14 cellular contexts compared by ENCODE assay signal in genomic region chr4:3645711-3646221, GRCh38.
"Had no signal": no experiment of that assay in that cellular context is flagged by ENCODE, and none has a peak within 500 bp of the region (broad histone marks: within the 10 kb centered on the region; RNA-seq: fewer than 3 reads in every experiment).

No MANE protein-coding gene starts in this region.

- H3K36me3 ChIP-seq: ascending aorta, esophagus squamous epithelium had no signal

- ATAC-seq: activated T-cell treated with anti-CD3 and anti-CD28 coated beads, Interleukin-2, amount 50 U/mL, for 72 hours; left colon; naive thymus-derived CD8-positive, alpha-beta T cell; T-cell had no signal

- H3K4me1 Mint-ChIP-seq: activated CD4-positive, alpha-beta memory T cell treated with anti-CD3 and anti-CD28 coated beads, Interleukin-2, amount 10 ng/mL, durations not matched to agents 7 days and 5 days; activated naive CD8-positive, alpha-beta T cell treated with anti-CD3 and anti-CD28 coated beads, Interleukin-2, amount 10 ng/mL, durations not matched to agents 7 days and 5 days; naive thymus-derived CD8-positive, alpha-beta T cell; T-cell had no signal

- DNase-seq: activated CD4-positive, alpha-beta memory T cell treated with anti-CD3 and anti-CD28 coated beads, Interleukin-2, amount 10 ng/mL, durations not matched to agents 7 days and 5 days; activated CD4-positive, alpha-beta T cell treated with anti-CD3 and anti-CD28 coated beads for 1 hour; activated naive CD8-positive, alpha-beta T cell treated with anti-CD3 and anti-CD28 coated beads, Interleukin-2, amount 10 ng/mL, durations not matched to agents 7 days and 5 days; activated T-cell treated with anti-CD3 and anti-CD28 coated beads, Interleukin-2, amount 50 U/mL, for 72 hours; esophagus squamous epithelium; foreskin keratinocyte; left colon; naive thymus-derived CD8-positive, alpha-beta T cell; T-cell; T1000 had no signal

- H3K27me3 Mint-ChIP-seq: activated CD4-positive, alpha-beta memory T cell treated with anti-CD3 and anti-CD28 coated beads, Interleukin-2, amount 10 ng/mL, durations not matched to agents 7 days and 5 days; activated naive CD8-positive, alpha-beta T cell treated with anti-CD3 and anti-CD28 coated beads, Interleukin-2, amount 10 ng/mL, durations not matched to agents 7 days and 5 days had no signal

- H3K4me3 ChIP-seq: ascending aorta, esophagus squamous epithelium, lung, skin epidermis had no signal

- H3K9me3 ChIP-seq: ascending aorta, esophagus squamous epithelium had no signal

- H3K4me1 ChIP-seq: foreskin keratinocyte had no signal

- H3K27me3 ChIP-seq: ascending aorta had no signal

- H3K9me3 Mint-ChIP-seq: activated CD4-positive, alpha-beta memory T cell treated with anti-CD3 and anti-CD28 coated beads, Interleukin-2, amount 10 ng/mL, durations not matched to agents 7 days and 5 days; activated naive CD8-positive, alpha-beta T cell treated with anti-CD3 and anti-CD28 coated beads, Interleukin-2, amount 10 ng/mL, durations not matched to agents 7 days and 5 days; activated T-cell treated with anti-CD3 and anti-CD28 coated beads, Interleukin-2, amount 50 U/mL, for 72 hours; T-cell; type B pancreatic cell had no signal

- H3K27ac ChIP-seq: ascending aorta, esophagus squamous epithelium, foreskin keratinocyte had no signal

- H3K4me3 Mint-ChIP-seq: activated CD4-positive, alpha-beta memory T cell treated with anti-CD3 and anti-CD28 coated beads, Interleukin-2, amount 10 ng/mL, durations not matched to agents 7 days and 5 days; activated naive CD8-positive, alpha-beta T cell treated with anti-CD3 and anti-CD28 coated beads, Interleukin-2, amount 10 ng/mL, durations not matched to agents 7 days and 5 days; activated T-cell treated with anti-CD3 and anti-CD28 coated beads, Interleukin-2, amount 50 U/mL, for 72 hours; naive thymus-derived CD8-positive, alpha-beta T cell; T-cell; type B pancreatic cell had no signal

- H3K36me3 Mint-ChIP-seq: activated naive CD8-positive, alpha-beta T cell treated with anti-CD3 and anti-CD28 coated beads, Interleukin-2, amount 10 ng/mL, durations not matched to agents 7 days and 5 days; naive thymus-derived CD8-positive, alpha-beta T cell; T-cell; type B pancreatic cell had no signal

- H3K27ac Mint-ChIP-seq: activated CD4-positive, alpha-beta memory T cell treated with anti-CD3 and anti-CD28 coated beads, Interleukin-2, amount 10 ng/mL, durations not matched to agents 7 days and 5 days; activated naive CD8-positive, alpha-beta T cell treated with anti-CD3 and anti-CD28 coated beads, Interleukin-2, amount 10 ng/mL, durations not matched to agents 7 days and 5 days; activated T-cell treated with anti-CD3 and anti-CD28 coated beads, Interleukin-2, amount 50 U/mL, for 72 hours; naive thymus-derived CD8-positive, alpha-beta T cell; T-cell; type B pancreatic cell had no signal
